10 cellular contexts compared by ENCODE assay signal in the genomic region with DNA sequence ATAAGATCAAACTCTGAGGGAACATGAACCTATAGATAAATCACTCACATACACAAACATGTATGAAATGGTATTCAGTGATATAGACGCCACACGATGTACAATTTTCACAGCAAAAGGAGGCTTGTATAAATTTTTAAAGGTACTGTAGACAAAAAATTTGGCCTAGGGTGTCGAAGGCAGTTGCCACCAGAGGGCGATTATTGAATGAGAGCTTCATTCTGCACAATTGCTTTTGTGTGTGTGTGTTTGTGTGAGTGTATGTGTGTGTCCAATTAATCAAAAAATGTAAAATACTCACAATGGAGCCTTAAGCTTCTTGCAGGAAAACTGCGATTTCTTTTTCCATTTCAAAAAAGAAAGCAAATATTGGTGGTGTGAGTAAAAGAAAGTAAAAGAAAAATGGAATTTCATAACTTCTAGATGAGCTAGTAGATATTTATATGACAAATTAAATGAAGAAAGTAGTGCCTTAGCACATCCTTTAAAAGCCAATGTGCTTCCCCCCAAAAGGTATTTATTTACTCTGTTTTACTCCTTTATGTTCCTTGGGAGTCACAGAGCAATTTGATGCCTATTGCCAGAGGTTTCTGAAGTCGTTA.
A peak's percentile ranks its signal among the peaks of the same experiment; 100 is the strongest.
DNase-seq lines count a peak whose midpoint lies in the region; ATAC-seq, FAIRE-seq and TF ChIP-seq lines count a peak whose summit lies in the region.
"Had no signal": no experiment of that assay in that cellular context is flagged by ENCODE, and none has a peak within 500 bp of the region (broad histone marks: within the 10 kb centered on the region; RNA-seq: fewer than 3 reads in every experiment).

No MANE protein-coding gene starts in this region.

- no peak for DNase-seq in left ventricle myocardium inferior
- no peak for DNase-seq in Right ventricle myocardium inferior (ENCODE audit: missing footprints)
- peak; percentile 70 for DNase-seq in NCI-H69 (lab: John Stamatoyannopoulos, UW)
- DNase-seq in fibroblast of lung (ENCODE audit: low read depth in 2 of 2): peak; percentile 41 to 54
- DNase-seq in urothelium cell line (ENCODE audit: low spot score): peak; percentile 9
- DNase-seq in stimulated activated CD4-positive, alpha-beta T cell treated with anti-CD3 and anti-CD28 coated beads, Interleukin-12 subunit alpha, Interleukin-12 subunit beta, amount 100 ng/mL, for 4 hours: no peak
- DNase-seq in activated CD8-positive, alpha-beta memory T cell treated with anti-CD3 and anti-CD28 coated beads, Interleukin-2, amount 50 U/mL, for 4 hours: no peak
- DNase-seq in spleen: no peak

- no peaks in the 10 kb centered on the region for H4K20me1 ChIP-seq in fibroblast of lung (ENCODE audit: control insufficient read depth, extremely low read depth, insufficient read depth, low read length)

- TF ChIP-seq POLR2A in spleen (IDR thresholded peaks at IDR 0.05): no peak

- H3K27ac ChIP-seq in left ventricle myocardium inferior (replicated peaks) (no peak overlapping the region), fibroblast of lung (ENCODE audit: insufficient read depth, low read length) (no peak overlapping the region), spleen (no peak overlapping the region)
- H3K27ac ChIP-seq: parathyroid adenoma had no signal

- H3K36me3 ChIP-seq in left ventricle myocardium inferior (no peaks in the 10 kb centered on the region), fibroblast of lung (ENCODE audit: control insufficient read depth, insufficient read depth, low read length) (no peaks in the 10 kb centered on the region), spleen (no peaks in the 10 kb centered on the region)

- WGBS in spleen, 5 donors: 52 to 62% (median 53%) methylated on average over 6 of the region's 6 CpGs

- H3K4me3 ChIP-seq in left ventricle myocardium inferior: no peak overlapping the region
- no peak overlapping the region for H3K4me3 ChIP-seq in fibroblast of lung (replicated peaks in 1 of 4; ENCODE audit: control extremely low read depth in 1 of 4, insufficient read depth in 1 of 4, low read depth in 3 of 4, low read length in 4 of 4)
- H3K4me3 ChIP-seq in spleen: no peak overlapping the region

- FAIRE-seq in urothelium cell line (lab: Jason Lieb, UNC): no peak
- FAIRE-seq: GM18507 had no signal

- ATAC-seq in Right ventricle myocardium inferior: no peak

- H3K9ac ChIP-seq in fibroblast of lung (ENCODE audit: insufficient read depth, low read length): no peak overlapping the region
- H3K9ac ChIP-seq: parathyroid adenoma had no signal

- H3K4me2 ChIP-seq in fibroblast of lung (ENCODE audit: extremely low read depth, insufficient read depth, low read length): no peak overlapping the region

- H3K4me1 ChIP-seq in left ventricle myocardium inferior (no peaks in the 10 kb centered on the region), fibroblast of lung (ENCODE audit: control insufficient read depth, extremely low read depth, insufficient read depth, low read length) (no peaks in the 10 kb centered on the region), spleen (no peaks in the 10 kb centered on the region)
- H3K4me1 ChIP-seq: parathyroid adenoma had no signal

- H2AFZ ChIP-seq in fibroblast of lung (ENCODE audit: low read length): no peak overlapping the region
- H2AFZ ChIP-seq: parathyroid adenoma had no signal

- H3K27me3 ChIP-seq in left ventricle myocardium inferior (ENCODE audit: low read depth) (no peaks in the 10 kb centered on the region), fibroblast of lung (ENCODE audit: control insufficient read depth, insufficient read depth, low read length) (no peaks in the 10 kb centered on the region), spleen (replicated peaks in 1 of 7) (no peaks in the 10 kb centered on the region)

- H3K9me3 ChIP-seq in left ventricle myocardium inferior (replicated peaks) (no peaks in the 10 kb centered on the region), fibroblast of lung (ENCODE audit: control insufficient read depth, insufficient read depth, low read depth, low read length) (no peaks in the 10 kb centered on the region), spleen (no peaks in the 10 kb centered on the region)

- H3K79me2 ChIP-seq in fibroblast of lung (ENCODE audit: control insufficient read depth, insufficient read depth, low read length): no peaks in the 10 kb centered on the region
- H3K79me2 ChIP-seq: parathyroid adenoma had no signal

- peak; percentile 35 for TF ChIP-seq CTCF in left ventricle myocardium inferior (IDR thresholded peaks at IDR 0.05; ENCODE audit: borderline replicate concordance)
- TF ChIP-seq CTCF in fibroblast of lung (conservative IDR thresholded peaks at IDR 0.05 in 1 of 2, IDR thresholded peaks at IDR 0.05 in 1 of 2; ENCODE audit: low read depth in 1 of 2, low read length in 2 of 2): peak; percentile 45 to 75
- no peak for TF ChIP-seq CTCF in spleen (IDR thresholded peaks at IDR 0.05 in 8 of 11, conservative IDR thresholded peaks at IDR 0.05 in 3 of 11)

- intact Hi-C loops in left ventricle myocardium inferior (cut with micrococcal nuclease): no loop called here
- intact Hi-C loops in Right ventricle myocardium inferior (cut with DNase I): no loop called here
- intact Hi-C loops in spleen (cut with DNase I; ENCODE audit: low total_unique reads): no loop called here

Comparison
In these comparisons a context has a peak if more than half of its experiments do, and no peak if none do; other contexts are left out.
1. DNase-seq: peak in NCI-H69 (single experiment), fibroblast of lung (2 of 2) and urothelium cell line (single experiment); none in left ventricle myocardium inferior (single experiment), Right ventricle myocardium inferior (single experiment), stimulated activated CD4-positive, alpha-beta T cell treated with anti-CD3 and anti-CD28 coated beads, Interleukin-12 subunit alpha, Interleukin-12 subunit beta, amount 100 ng/mL, for 4 hours (single experiment), activated CD8-positive, alpha-beta memory T cell treated with anti-CD3 and anti-CD28 coated beads, Interleukin-2, amount 50 U/mL, for 4 hours (single experiment) and spleen (single experiment).
2. CTCF ChIP-seq: peak in left ventricle myocardium inferior (single experiment) and fibroblast of lung (2 of 2); none in spleen (0 of 11).